In genomic region chr1:15046487-15047165, GRCh38 we compare ENCODE assay signal across 8 cellular contexts.
DNase-seq lines count a peak whose midpoint lies in the region; ATAC-seq, FAIRE-seq and TF ChIP-seq lines count a peak whose summit lies in the region.

No MANE protein-coding gene starts in this region.

- peak; percentile 84 to 86 for TF ChIP-seq RAD21 in A549 (conservative IDR thresholded peaks at IDR 0.05 in 1 of 2, IDR thresholded peaks at IDR 0.05 in 1 of 2)

- H3K9me3 ChIP-seq in A549, result no peaks in the 10 kb centered on the region
- no peaks in the 10 kb centered on the region for H3K9me3 ChIP-seq in mucosa of descending colon

- no peak for TF ChIP-seq POLR2A in A549 (IDR thresholded peaks at IDR 0.05; ENCODE audit: low read length)

- intact Hi-C loops in mucosa of descending colon (cut with DNase I, micrococcal nuclease), result loop anchor here (5.0 to 10.0 kb wide), 2 partner anchors 272 to 1079 kb away; no protein-coding TSS in a partner anchor

- no peak for TF ChIP-seq EP300 in A549 (IDR thresholded peaks at IDR 0.05)

- TF ChIP-seq CTCF in A549 (IDR thresholded peaks at IDR 0.05) (peak; percentile 77), GM12864 (IDR thresholded peaks at IDR 0.05; ENCODE audit: low read depth, low read length, missing control alignments) (peak; percentile 93), mucosa of descending colon (IDR thresholded peaks at IDR 0.05) (peak; percentile 83)

- H3K4me3 ChIP-seq in A549, result no peak overlapping the region
- H3K4me3 ChIP-seq in GM12864 (ENCODE audit: low read depth, low read length), result no peak overlapping the region
- H3K4me3 ChIP-seq in mucosa of descending colon, result no peak overlapping the region

- H3K27ac ChIP-seq in A549, result peak overlapping the region in 1 of 2 experiments; percentile 72; a peak in 2 of 6 replicates

- POLR2A ChIA-PET in A549 (lab: Yijun Ruan, JAX), result no interaction called here

- FAIRE-seq in A549 (lab: Jason Lieb, UNC), result no peak

- 50% methylated on average over 12 of the region's 14 CpGs for WGBS in A549 (ENCODE audit: missing lambda C conversion rate)

- H3K36me3 ChIP-seq in mucosa of descending colon (ENCODE audit: low read depth), result no peaks in the 10 kb centered on the region

- ATAC-seq in A549 (peak; percentile 83 to 94), mucosa of descending colon (peak; percentile 84)

- no peaks in the 10 kb centered on the region for H3K4me1 ChIP-seq in A549
- no peaks in the 10 kb centered on the region for H3K4me1 ChIP-seq in mucosa of descending colon (ENCODE audit: low read depth)

- CTCF ChIA-PET in A549 (lab: Yijun Ruan, JAX), result interaction anchor here (0.6 to 1.8 kb wide), 22 partner anchors 9 to 1381 kb away, joined by 3 to 12 read pairs (median 4); partner anchors contain the start of gene KAZN

- DNase-seq in A549 (ENCODE audit: low read depth in 1 of 2, low spot score in 1 of 2) (peak; percentile 60 to 66), GM12864 (ENCODE audit: low read depth) (no peak), NCI-H2227 (lab: John Stamatoyannopoulos, UW; ENCODE audit: unreplicated experiment) (peak; percentile 84), epidermal melanocyte (ENCODE audit: insufficient read length, low spot score) (peak; percentile 95), mucosa of descending colon (peak; percentile 63 to 86 (median 70)), DMS153 treated with DMSO at 0.1 percent for 48 hours (lab: John Stamatoyannopoulos, UW; ENCODE audit: unreplicated experiment) (no peak)
- DNase-seq in activated CD8-positive, alpha-beta memory T cell treated with anti-CD3 and anti-CD28 coated beads for 48 hours (ENCODE audit: low read depth in 2 of 3, low spot score in 2 of 3), result peak in 2 of 3 experiments; percentile 30 to 36
- DNase-seq in stimulated activated CD8-positive, alpha-beta memory T cell treated with anti-CD3 and anti-CD28 coated beads, Interleukin-7, amount 100 ng/mL, for 24 hours (ENCODE audit: low read depth), result peak; percentile 22

- no peak overlapping the region for H3K4me2 ChIP-seq in A549

TF ChIP-seq in A549, 52 proteins besides CTCF, POLR2A, EP300 and RAD21:
- TF ChIP-seq CBX2 (IDR thresholded peaks at IDR 0.05; ENCODE audit: borderline replicate concordance, low read depth) (no peak), SMC3 (IDR thresholded peaks at IDR 0.05) (peak; percentile 63), GATA3 (IDR thresholded peaks at IDR 0.05; ENCODE audit: borderline replicate concordance) (no peak), EHF (CRISPR knock-in tag; IDR thresholded peaks at IDR 0.05) (no peak)

Comparison
In these comparisons a context has a peak if more than half of its experiments do, and no peak if none do; other contexts are left out.
1. DNase-seq: peak in A549 (2 of 2), NCI-H2227 (single experiment), activated CD8-positive, alpha-beta memory T cell treated with anti-CD3 and anti-CD28 coated beads for 48 hours (2 of 3), epidermal melanocyte (single experiment), mucosa of descending colon (3 of 3) and stimulated activated CD8-positive, alpha-beta memory T cell treated with anti-CD3 and anti-CD28 coated beads, Interleukin-7, amount 100 ng/mL, for 24 hours (single experiment); none in GM12864 (single experiment) and DMS153 treated with DMSO at 0.1 percent for 48 hours (single experiment).
2. Peak in every context shown above with its lines, with median percentiles within 50 percentile points of each other: CTCF ChIP-seq.